33 cellular contexts compared by ENCODE assay signal in the genomic region with DNA sequence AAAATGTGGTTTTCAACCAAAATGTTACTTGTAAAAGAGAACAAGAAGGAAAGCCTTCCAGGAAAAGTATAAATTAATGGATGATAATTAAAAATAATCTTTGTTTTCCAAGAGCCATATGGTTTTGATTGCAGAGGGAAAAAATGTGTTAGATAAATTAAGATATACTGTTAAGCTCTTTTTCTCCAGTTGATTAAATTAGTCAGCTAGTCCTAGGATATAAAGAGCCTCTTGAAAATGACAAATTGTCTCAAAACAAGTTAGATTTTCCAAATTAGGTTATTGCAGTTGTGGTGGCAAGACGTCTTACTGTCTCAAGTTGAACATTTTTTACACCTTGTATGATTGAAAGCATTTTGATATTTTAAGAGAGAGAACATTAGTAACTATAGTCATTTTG.
"Had no signal": no experiment of that assay in that cellular context is flagged by ENCODE, and none has a peak within 500 bp of the region (broad histone marks: within the 10 kb centered on the region; RNA-seq: fewer than 3 reads in every experiment).

No MANE protein-coding gene starts in this region.

- H3K9me3 ChIP-seq: adrenal gland, body of pancreas, breast epithelium had no signal

- H3K27me3 ChIP-seq: adrenal gland, body of pancreas, brain microvascular endothelial cell, breast epithelium had no signal

- H3K27ac ChIP-seq: adrenal gland, body of pancreas, brain microvascular endothelial cell, breast epithelium, VCaP had no signal

- ATAC-seq: activated CD8-positive, alpha-beta T cell treated with anti-CD3 and anti-CD28 coated beads for 36 hours; activated naive CD4-positive, alpha-beta T cell treated with anti-CD3 and anti-CD28 coated beads, Interleukin-2, amount 50 U/mL, for 72 hours; activated T-cell treated with anti-CD3 and anti-CD28 coated beads, Interleukin-2, amount 50 U/mL, for 4 hours; activated T-cell treated with anti-CD3 and anti-CD28 coated beads, Interleukin-2, amount 50 U/mL, for 72 hours; activated T-helper 17 cell treated with anti-CD3 and anti-CD28 coated beads, Interleukin-2, amount 50 U/mL, for 72 hours; body of pancreas had no signal

- H3K36me3 ChIP-seq: adrenal gland, brain microvascular endothelial cell, breast epithelium had no signal

- H3K4me3 ChIP-seq: adrenal gland, body of pancreas, breast epithelium had no signal

- DNase-seq: activated B cell treated with CpG ODN at 0.5 μM for 24 hours; activated CD4-positive, alpha-beta memory T cell treated with anti-CD3 and anti-CD28 coated beads for 36 hours; activated CD4-positive, alpha-beta T cell treated with anti-CD3 and anti-CD28 coated beads for 4 hours; activated CD4-positive, alpha-beta T cell treated with anti-CD3 and anti-CD28 coated beads, Interleukin-2, amount 10 ng/mL, durations not matched to agents 24 days and 14 days; activated CD4-positive, alpha-beta T cell treated with anti-CD3 and anti-CD28 coated beads, Interleukin-2, amount 50 U/mL, for 1 hour; activated CD4-positive, alpha-beta T cell treated with anti-CD3 and anti-CD28 coated beads, Interleukin-2, amount 50 U/mL, for 4 hours; activated CD4-positive, CD25-positive, alpha-beta regulatory T cell treated with anti-CD3 and anti-CD28 coated beads, Interleukin-2, amount 50 U/mL, for 72 hours; activated CD8-positive, alpha-beta memory T cell treated with anti-CD3 and anti-CD28 coated beads, Interleukin-2, amount 50 U/mL, for 4 hours; activated CD8-positive, alpha-beta T cell treated with anti-CD3 and anti-CD28 coated beads for 36 hours; activated effector memory CD4-positive, alpha-beta T cell treated with anti-CD3 and anti-CD28 coated beads, Interleukin-2, amount 50 U/mL, for 16 hours; activated gamma-delta T cell treated with Interleukin-2 at 50 U/mL for 16 hours; activated naive CD4-positive, alpha-beta T cell; activated naive CD4-positive, alpha-beta T cell treated with anti-CD3 and anti-CD28 coated beads for 36 hours; activated naive CD4-positive, alpha-beta T cell treated with anti-CD3 and anti-CD28 coated beads, Interleukin-2, amount 50 U/mL, for 16 hours; activated naive CD8-positive, alpha-beta T cell treated with anti-CD3 and anti-CD28 coated beads for 36 hours; activated T-cell treated with anti-CD3 and anti-CD28 coated beads for 4 hours; activated T-cell treated with anti-CD3 and anti-CD28 coated beads, Interleukin-2, amount 50 U/mL, for 1 hour; activated T-cell treated with anti-CD3 and anti-CD28 coated beads, Interleukin-2, amount 50 U/mL, for 4 hours; activated T-cell treated with anti-CD3 and anti-CD28 coated beads, Interleukin-2, amount 50 U/mL, for 72 hours; adrenal gland; amniotic stem cell; aorta; body of pancreas; brain microvascular endothelial cell; central memory CD4-positive, alpha-beta T cell; T-helper 1 cell; T-helper 2 cell; T-helper 9 cell had no signal

- H3K4me1 ChIP-seq: adrenal gland, breast epithelium had no signal

- FAIRE-seq: astrocyte had no signal
